8 cellular contexts compared by ENCODE assay signal in the genomic region with DNA sequence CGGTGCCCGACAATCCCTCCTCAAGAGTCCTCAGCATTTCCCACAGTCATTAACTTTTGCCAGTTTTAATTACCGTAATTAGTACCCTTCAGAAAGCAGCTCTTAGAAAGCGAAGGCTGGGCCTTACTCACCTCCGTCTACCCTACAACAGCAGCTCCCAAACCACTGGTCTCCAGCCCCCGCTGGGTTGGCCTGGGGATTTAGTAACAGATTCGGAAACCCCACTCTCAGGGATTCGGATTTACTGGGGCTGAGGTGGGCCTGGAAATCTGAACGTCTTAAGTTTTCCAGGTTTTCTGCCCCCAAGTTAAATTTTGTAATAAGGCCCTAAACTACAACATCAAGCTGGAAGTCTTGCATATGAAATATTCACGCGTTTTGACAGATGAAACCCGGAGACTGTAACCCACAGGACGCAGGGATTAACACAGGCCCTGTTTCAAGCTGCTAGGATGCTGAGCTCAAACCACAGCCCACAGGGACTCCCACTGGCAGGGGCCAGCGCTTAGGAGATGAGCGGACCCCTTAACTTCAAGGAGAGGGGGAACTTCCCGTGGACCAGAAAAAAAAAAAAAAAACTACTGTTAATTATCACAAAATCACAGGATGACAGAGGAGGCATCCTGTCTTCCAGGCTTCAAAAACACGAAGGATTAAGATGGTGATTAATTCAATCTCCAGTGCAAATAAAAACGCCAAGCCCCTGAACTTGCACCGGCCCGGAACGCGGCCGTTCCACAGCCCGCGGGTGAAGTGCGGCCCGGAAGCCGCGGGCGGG. TPM values are rescaled to one million over a fixed set of nuclear protein-coding genes. Genes with fewer than 3 reads are reported as not detected.
DNase-seq lines count a peak whose midpoint lies in the region; ATAC-seq and TF ChIP-seq lines count a peak whose summit lies in the region.

No MANE protein-coding gene starts in this region.

- peak; percentile 53 for DNase-seq in activated CD8-positive, alpha-beta memory T cell treated with anti-CD3 and anti-CD28 coated beads, Interleukin-2, amount 10 ng/mL, durations not matched to agents 7 days and 5 days
- DNase-seq in activated CD8-positive, alpha-beta memory T cell treated with anti-CD3 and anti-CD28 coated beads for 24 hours = no peak
- DNase-seq in NOMO-1 treated with dmso at 0.1 percent for 144 hours (lab: John Stamatoyannopoulos, UW; ENCODE audit: unreplicated experiment) = peak; percentile 1
- peak; percentile 14 for DNase-seq in mammary epithelial cell
- peak; percentile 26 to 27 for DNase-seq in lung microvascular endothelial cell (ENCODE audit: low read depth in 2 of 2)

- peak overlapping the region; percentile 84 for H3K4me3 Mint-ChIP-seq in activated CD8-positive, alpha-beta memory T cell treated with anti-CD3 and anti-CD28 coated beads, Interleukin-2, amount 10 ng/mL, durations not matched to agents 7 days and 5 days

- peak overlapping the region; percentile 69 for H3K27ac ChIP-seq in mammary epithelial cell (ENCODE audit: insufficient read depth, low read depth, low read length)
- peak overlapping the region; percentile 94 for H3K27ac ChIP-seq in urinary bladder (ENCODE audit: low read depth)

- peak overlapping the region; percentile 70 to 98 (median 83) for H3K4me3 ChIP-seq in mammary epithelial cell (replicated peaks in 1 of 3; ENCODE audit: insufficient read depth in 1 of 3, low read depth in 2 of 3, low read length in 3 of 3)
- peak overlapping the region; percentile 98 for H3K4me3 ChIP-seq in urinary bladder (ENCODE audit: low read depth, low read length)

- H3K79me2 ChIP-seq in mammary epithelial cell (ENCODE audit: insufficient read depth, low read length) = peaks cover 60% of the 10 kb centered on the region

- peak overlapping the region; percentile 88 for H3K4me2 ChIP-seq in mammary epithelial cell (ENCODE audit: insufficient read depth, low read depth, low read length)

- no peak for ATAC-seq in activated CD8-positive, alpha-beta memory T cell treated with anti-CD3 and anti-CD28 coated beads, Interleukin-2, amount 10 ng/mL, durations not matched to agents 7 days and 5 days
- ATAC-seq in HG03045 (IDR thresholded peaks at IDR 0.05; ENCODE audit: unreplicated experiment) (no peak), GM21825 (IDR thresholded peaks at IDR 0.05; ENCODE audit: unreplicated experiment) (no peak)

- H3K27ac Mint-ChIP-seq in activated CD8-positive, alpha-beta memory T cell treated with anti-CD3 and anti-CD28 coated beads, Interleukin-2, amount 10 ng/mL, durations not matched to agents 7 days and 5 days = peak overlapping the region; percentile 82

- peaks cover 39% of the 10 kb centered on the region for H3K4me1 Mint-ChIP-seq in activated CD8-positive, alpha-beta memory T cell treated with anti-CD3 and anti-CD28 coated beads, Interleukin-2, amount 10 ng/mL, durations not matched to agents 7 days and 5 days

- CTCF ChIA-PET in activated CD8-positive, alpha-beta memory T cell treated with anti-CD3 and anti-CD28 coated beads, Interleukin-2, amount 10 ng/mL, durations not matched to agents 7 days and 5 days (lab: Charles Lee) = interaction anchor here (1.0 to 2.8 kb wide), 5 partner anchors 11 to 142 kb away, joined by 3 to 9 read pairs (median 3); partner anchors contain the start of gene SCLY
- CTCF ChIA-PET in mammary epithelial cell (lab: Charles Lee; ENCODE audit: low non-redundant PET) = no interaction called here

- H3K36me3 ChIP-seq in mammary epithelial cell (ENCODE audit: insufficient read depth, low read length) = no peaks in the 10 kb centered on the region
- no peaks in the 10 kb centered on the region for H3K36me3 ChIP-seq in urinary bladder (ENCODE audit: insufficient read depth)

- H2AFZ ChIP-seq in mammary epithelial cell (ENCODE audit: low read depth, low read length) = peak overlapping the region; percentile 82

- no peaks in the 10 kb centered on the region for H3K27me3 ChIP-seq in mammary epithelial cell (ENCODE audit: insufficient read depth, low read length)

- in situ Hi-C loops in mammary epithelial cell (cut with MboI; ENCODE audit: low sequenced_read_pairs in 2 of 2) = no loop called here

- BruUV-seq in mammary epithelial cell (replicated peaks; lab: Mats Ljungman, UMichigan) = TSS peak; percentile 30

- H3K9me3 Mint-ChIP-seq in activated CD8-positive, alpha-beta memory T cell treated with anti-CD3 and anti-CD28 coated beads, Interleukin-2, amount 10 ng/mL, durations not matched to agents 7 days and 5 days (ENCODE audit: low read depth) = no peaks in the 10 kb centered on the region

- no peak for TF ChIP-seq CTCF in mammary epithelial cell (conservative IDR thresholded peaks at IDR 0.05 in 1 of 2, IDR thresholded peaks at IDR 0.05 in 1 of 2; ENCODE audit: extremely low read depth in 1 of 2, insufficient read depth in 1 of 2, low read depth in 1 of 2, low read length in 2 of 2)

- intact Hi-C loops in mammary epithelial cell (cut with micrococcal nuclease) = loop anchor here (2.0 to 5.0 kb wide), 3 partner anchors 24 to 142 kb away; partner anchors contain the start of genes HES6 and SCLY

- peak overlapping the region; percentile 95 for H3K9ac ChIP-seq in mammary epithelial cell (ENCODE audit: insufficient read depth, low read length)

- H4K20me1 ChIP-seq in mammary epithelial cell (ENCODE audit: insufficient read depth, low read length) = peaks cover 2% of the 10 kb centered on the region

- peaks cover 16% of the 10 kb centered on the region for H3K36me3 Mint-ChIP-seq in activated CD8-positive, alpha-beta memory T cell treated with anti-CD3 and anti-CD28 coated beads, Interleukin-2, amount 10 ng/mL, durations not matched to agents 7 days and 5 days

- no peaks in the 10 kb centered on the region for H3K9me3 ChIP-seq in mammary epithelial cell (replicated peaks; ENCODE audit: insufficient read depth, low read length)

- 11% methylated on average over 26 of the region's 30 CpGs for WGBS in mammary epithelial cell (ENCODE audit: low coverage, missing lambda C conversion rate)
- WGBS in urinary bladder = 8% methylated on average over 30 of the region's 30 CpGs

- no peaks in the 10 kb centered on the region for H3K27me3 Mint-ChIP-seq in activated CD8-positive, alpha-beta memory T cell treated with anti-CD3 and anti-CD28 coated beads, Interleukin-2, amount 10 ng/mL, durations not matched to agents 7 days and 5 days

- dilution Hi-C loops in mammary epithelial cell (cut with HindIII; ENCODE audit: low sequenced_read_pairs) = no loop called here

- H3K4me1 ChIP-seq in mammary epithelial cell (ENCODE audit: insufficient read depth, low read length) = peaks cover 13% of the 10 kb centered on the region
- H3K4me1 ChIP-seq in urinary bladder (ENCODE audit: insufficient read depth) = no peaks in the 10 kb centered on the region

RNA-seq across cellular contexts. Expression of gene ILKAP, which starts 1.0 kb away (rescaled TPM):
- 10 to 100 TPM; 52.6 to 61.7 TPM for total RNA-seq in activated CD8-positive, alpha-beta memory T cell treated with anti-CD3 and anti-CD28 coated beads, Interleukin-2, amount 10 ng/mL, durations not matched to agents 7 days and 5 days
- total RNA-seq in mammary epithelial cell (10 to 100 TPM; 16.7 to 52.7 TPM), lung microvascular endothelial cell (12.0 and 19.6 TPM in 2 replicates), urinary bladder (32.0 TPM)
- polyA plus RNA-seq in mammary epithelial cell (34.1 TPM), urinary bladder (41.6 TPM)
- 41.5 TPM for polyA minus RNA-seq in mammary epithelial cell

RNA-seq across cellular contexts. Expression of gene HES6, which starts 37.3 kb away (rescaled TPM):
- 1 to 10 TPM; 3.0 to 4.0 TPM for total RNA-seq in activated CD8-positive, alpha-beta memory T cell treated with anti-CD3 and anti-CD28 coated beads, Interleukin-2, amount 10 ng/mL, durations not matched to agents 7 days and 5 days
- 1 to 10 TPM; 1.2 to 5.0 TPM for total RNA-seq in mammary epithelial cell
- 2.1 TPM for polyA plus RNA-seq in mammary epithelial cell
- not detected for polyA minus RNA-seq in mammary epithelial cell
- 1.5 and 2.6 TPM in 2 replicates for total RNA-seq in lung microvascular endothelial cell
- 3.0 TPM for total RNA-seq in urinary bladder
- polyA plus RNA-seq in urinary bladder = 6.5 TPM

RNA-seq across cellular contexts. Expression of gene ERFE, which starts 43.7 kb away (rescaled TPM):
- not detected for total RNA-seq in activated CD8-positive, alpha-beta memory T cell treated with anti-CD3 and anti-CD28 coated beads, Interleukin-2, amount 10 ng/mL, durations not matched to agents 7 days and 5 days
- total RNA-seq in mammary epithelial cell (1 to 10 TPM; 1.0 to 3.2 TPM), lung microvascular endothelial cell (under 0.01 TPM in 1 of 2 replicates, not detected in the other), urinary bladder (0.79 TPM)
- polyA plus RNA-seq in mammary epithelial cell (0.60 TPM), urinary bladder (0.53 TPM)
- 10.0 TPM for polyA minus RNA-seq in mammary epithelial cell
